In the genomic region with DNA sequence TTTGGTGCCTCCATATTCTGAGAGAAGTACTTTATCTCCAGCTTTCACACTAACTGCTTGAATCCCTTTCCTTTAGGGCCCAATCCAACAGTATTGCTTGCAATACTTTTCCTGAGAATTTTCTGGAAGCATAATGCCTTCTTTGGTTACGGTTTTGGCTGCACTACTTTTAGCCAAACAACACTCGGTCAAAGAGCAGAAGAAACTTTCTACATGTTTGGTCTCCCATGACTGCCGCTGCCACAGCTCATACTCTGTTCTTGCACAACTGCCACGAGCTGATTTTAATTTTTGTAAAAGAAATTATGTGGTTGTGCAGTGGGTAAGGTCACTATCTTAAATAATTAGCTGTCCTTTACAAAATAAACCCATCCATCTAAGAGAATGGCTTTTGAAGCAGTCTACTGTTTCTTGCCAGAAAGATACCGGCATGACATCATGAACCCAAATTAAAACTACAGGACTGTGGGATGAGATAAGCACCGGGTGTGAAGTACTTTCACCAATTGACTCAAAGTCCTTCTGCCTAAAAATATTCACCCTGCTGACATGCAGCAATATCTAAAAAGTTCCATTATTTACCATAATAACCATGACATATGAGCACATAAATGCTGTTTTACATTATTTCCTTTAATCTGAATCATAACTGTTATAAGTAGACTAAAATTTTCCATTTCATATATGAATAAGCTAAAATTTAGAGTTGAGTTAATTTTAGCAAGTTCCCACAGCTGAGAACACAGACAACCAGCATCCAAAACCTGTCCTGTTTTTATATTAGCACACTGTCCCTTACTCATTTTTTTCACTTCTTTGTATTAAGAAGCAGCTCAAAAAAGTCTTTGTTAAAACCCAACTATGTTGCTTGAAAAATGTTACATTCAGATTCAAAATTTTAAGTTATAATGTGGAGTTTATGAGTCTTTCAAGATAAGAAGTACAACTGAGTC, we compare ENCODE assay signal across 16 cellular contexts.
DNase-seq lines count a peak whose midpoint lies in the region; ATAC-seq, FAIRE-seq and TF ChIP-seq lines count a peak whose summit lies in the region.
"Had no signal": no experiment of that assay in that cellular context is flagged by ENCODE, and none has a peak within 500 bp of the region (broad histone marks: within the 10 kb centered on the region; RNA-seq: fewer than 3 reads in every experiment).

No MANE protein-coding gene starts in this region.

- no peak overlapping the region for H3K27ac ChIP-seq in A549
- H3K27ac ChIP-seq in HUES64 (ENCODE audit: low read depth, low read length) = no peak overlapping the region
- peak overlapping the region; percentile 59 for H3K27ac ChIP-seq in left ventricle myocardium inferior (replicated peaks)
- H3K27ac ChIP-seq: C4-2B had no signal

- H3K4me3 ChIP-seq in A549 (no peak overlapping the region), HUES64 (ENCODE audit: low read length) (0 out of 2 replicates have a peak overlapping the region, but pooled peaks have one; percentile 1), left ventricle myocardium inferior (no peak overlapping the region), lower leg skin (ENCODE audit: low read depth, poor library complexity, severe bottlenecking) (no peak overlapping the region)

- H3K4me1 ChIP-seq in A549 (no peaks in the 10 kb centered on the region), HUES64 (ENCODE audit: insufficient read depth, low read length) (no peaks in the 10 kb centered on the region), left ventricle myocardium inferior (no peaks in the 10 kb centered on the region)
- H3K4me1 ChIP-seq: Caco-2 had no signal

- H3K9ac ChIP-seq in HUES64 (ENCODE audit: low read depth, low read length) = no peak overlapping the region

- WGBS in A549 (ENCODE audit: missing lambda C conversion rate) = 8% methylated on average over 6 of the region's 6 CpGs
- 89% methylated on average over 5 of the region's 6 CpGs for WGBS in HUES64
- WGBS in lower leg skin, 2 donors = 77 to 78% methylated on average over 6 of the region's 6 CpGs

- H3K9me3 ChIP-seq in A549 (no peaks in the 10 kb centered on the region), HUES64 (ENCODE audit: insufficient read depth, low read depth, low read length) (peaks cover 67% of the 10 kb centered on the region), left ventricle myocardium inferior (replicated peaks) (peaks cover 38% of the 10 kb centered on the region)
- H3K9me3 ChIP-seq: Caco-2 had no signal

- no peak for TF ChIP-seq EP300 in A549 (IDR thresholded peaks at IDR 0.05)

- DNase-seq in A549 (ENCODE audit: low read depth in 1 of 2, low spot score in 1 of 2) = no peak
- DNase-seq in left ventricle myocardium inferior = no peak
- DNase-seq in left lobe of liver (ENCODE audit: low spot score) = no peak
- DNase-seq in lower leg skin (ENCODE audit: low spot score in 2 of 2) = no peak
- no peak for DNase-seq in central memory CD4-positive, alpha-beta T cell
- DNase-seq: AML-193; Caco-2; CD4-positive, alpha-beta T cell; GDM1; H9 had no signal

- POLR2A ChIA-PET in A549 (lab: Yijun Ruan, JAX) = no interaction called here

- peak; percentile 32 for FAIRE-seq in A549 (lab: Jason Lieb, UNC)
- FAIRE-seq: D721Med, GM12892, H1 had no signal

- intact Hi-C loops in left ventricle myocardium inferior (cut with micrococcal nuclease) (no loop called here), lower leg skin (cut with DNase I; ENCODE audit: low total_unique reads) (no loop called here)

- H3K36me3 ChIP-seq in HUES64 (ENCODE audit: insufficient read depth, low read length) = no peaks in the 10 kb centered on the region
- no peaks in the 10 kb centered on the region for H3K36me3 ChIP-seq in left ventricle myocardium inferior

- no peak overlapping the region for H3K4me2 ChIP-seq in A549

- TF ChIP-seq POLR2A in A549 (IDR thresholded peaks at IDR 0.05; ENCODE audit: low read length) = no peak
- TF ChIP-seq POLR2A in lower leg skin (IDR thresholded peaks at IDR 0.05) = no peak

- no peak for TF ChIP-seq RAD21 in A549 (conservative IDR thresholded peaks at IDR 0.05 in 1 of 2, IDR thresholded peaks at IDR 0.05 in 1 of 2)

- no peaks in the 10 kb centered on the region for H3K27me3 ChIP-seq in HUES64 (ENCODE audit: insufficient read depth, low read length)
- no peaks in the 10 kb centered on the region for H3K27me3 ChIP-seq in left ventricle myocardium inferior (ENCODE audit: low read depth)

- CTCF ChIA-PET in A549 (lab: Yijun Ruan, JAX) = no interaction called here

- TF ChIP-seq CTCF in A549 (IDR thresholded peaks at IDR 0.05) = no peak
- no peak for TF ChIP-seq CTCF in left ventricle myocardium inferior (IDR thresholded peaks at IDR 0.05; ENCODE audit: borderline replicate concordance)
- TF ChIP-seq CTCF in lower leg skin (IDR thresholded peaks at IDR 0.05) = no peak

- ATAC-seq in A549 (no peak), left lobe of liver (peak; percentile 89), GM18861 (IDR thresholded peaks at IDR 0.05; ENCODE audit: unreplicated experiment) (no peak)

TF ChIP-seq in A549, 52 proteins besides CTCF, POLR2A, EP300 and RAD21:
- TF ChIP-seq, protein P1, sequence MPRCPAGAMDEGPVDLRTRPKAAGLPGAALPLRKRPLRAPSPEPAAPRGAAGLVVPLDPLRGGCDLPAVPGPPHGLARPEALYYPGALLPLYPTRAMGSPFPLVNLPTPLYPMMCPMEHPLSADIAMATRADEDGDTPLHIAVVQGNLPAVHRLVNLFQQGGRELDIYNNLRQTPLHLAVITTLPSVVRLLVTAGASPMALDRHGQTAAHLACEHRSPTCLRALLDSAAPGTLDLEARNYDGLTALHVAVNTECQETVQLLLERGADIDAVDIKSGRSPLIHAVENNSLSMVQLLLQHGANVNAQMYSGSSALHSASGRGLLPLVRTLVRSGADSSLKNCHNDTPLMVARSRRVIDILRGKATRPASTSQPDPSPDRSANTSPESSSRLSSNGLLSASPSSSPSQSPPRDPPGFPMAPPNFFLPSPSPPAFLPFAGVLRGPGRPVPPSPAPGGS (IDR thresholded peaks at IDR 0.05) = no peak
- TF ChIP-seq CHD4 (IDR thresholded peaks at IDR 0.05; ENCODE audit: borderline replicate concordance) = no peak
